ENCODE assay signal across 1 cellular context in the genomic region with DNA sequence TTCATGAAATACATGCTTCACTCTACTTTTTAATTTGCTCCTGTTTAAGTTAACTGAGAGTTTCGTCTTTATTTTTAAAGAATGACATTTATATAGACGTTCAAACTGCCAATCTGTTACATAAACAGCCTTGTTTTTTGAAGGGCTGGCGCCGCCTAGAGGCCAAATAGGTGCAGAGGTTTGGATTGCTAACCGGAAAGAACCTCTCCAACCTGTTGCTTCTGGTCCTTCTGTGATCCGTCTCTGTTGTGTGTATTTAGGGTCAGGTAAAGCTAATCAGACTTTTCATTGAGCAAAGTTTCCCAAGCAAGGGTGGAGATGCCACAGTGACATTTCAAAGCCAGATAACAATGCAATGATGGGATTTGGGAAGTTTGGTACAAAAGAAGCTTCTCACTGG.
TF ChIP-seq lines count a peak whose summit lies in the region.

No MANE protein-coding gene starts in this region.

TF ChIP-seq in K562, 482 proteins besides CTCF, POLR2A, EP300 and RAD21 (continued from another document):
- TF ChIP-seq CAMTA2 (CRISPR knock-in tag; conservative IDR thresholded peaks at IDR 0.05) (no peak), ZNF57 (CRISPR knock-in tag; IDR thresholded peaks at IDR 0.05) (no peak), TCF3 (CRISPR knock-in tag; IDR thresholded peaks at IDR 0.05) (no peak), ZNF384 (IDR thresholded peaks at IDR 0.05; ENCODE audit: low read depth, low read length) (no peak)
- TF ChIP-seq, protein P1, sequence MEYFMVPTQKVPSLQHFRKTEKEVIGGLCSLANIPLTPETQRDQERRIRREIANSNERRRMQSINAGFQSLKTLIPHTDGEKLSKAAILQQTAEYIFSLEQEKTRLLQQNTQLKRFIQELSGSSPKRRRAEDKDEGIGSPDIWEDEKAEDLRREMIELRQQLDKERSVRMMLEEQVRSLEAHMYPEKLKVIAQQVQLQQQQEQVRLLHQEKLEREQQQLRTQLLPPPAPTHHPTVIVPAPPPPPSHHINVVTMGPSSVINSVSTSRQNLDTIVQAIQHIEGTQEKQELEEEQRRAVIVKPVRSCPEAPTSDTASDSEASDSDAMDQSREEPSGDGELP (CRISPR knock-in tag; IDR thresholded peaks at IDR 0.05; ENCODE audit: borderline replicate concordance), result no peak
